1 cellular context compared by ENCODE assay signal in genomic region chr1:981955-982558, GRCh38.
TF ChIP-seq lines count a peak whose summit lies in the region.

Gene PERM1, minus strand, starts transcription at chr1:982093. Its CDS starts 1,064 bp downstream, at chr1:981029.

TF ChIP-seq in HepG2, 621 proteins besides CTCF, POLR2A, EP300 and RAD21 (continued from another document):
- TF ChIP-seq GABPA (IDR thresholded peaks at IDR 0.05; ENCODE audit: low read depth, low read length) (no peak), GABPA (CRISPR knock-in tag; IDR thresholded peaks at IDR 0.05; ENCODE audit: low read depth) (no peak), EEA1 (CRISPR knock-in tag; IDR thresholded peaks at IDR 0.05; ENCODE audit: borderline replicate concordance) (no peak), ZNF687 (CRISPR knock-in tag; IDR thresholded peaks at IDR 0.05) (peak; percentile 60; the same call in 1 of the 2 replicates), JUN (CRISPR knock-in tag; IDR thresholded peaks at IDR 0.05) (no peak), IRF9 (CRISPR knock-in tag; IDR thresholded peaks at IDR 0.05; ENCODE audit: borderline replicate concordance) (0 out of 2 replicates have a peak, but pooled peaks have one; percentile 52), MYC (CRISPR knock-in tag; IDR thresholded peaks at IDR 0.05; ENCODE audit: borderline replicate concordance) (no peak), HIC2 (CRISPR knock-in tag; IDR thresholded peaks at IDR 0.05; ENCODE audit: low read depth) (peak; percentile 27; the same call in 1 of the 2 replicates), SMC3 (IDR thresholded peaks at IDR 0.05; ENCODE audit: low read length) (no peak), XRCC5 (optimal IDR thresholded peaks at IDR 0.05; ENCODE audit: low read length) (no peak), HDAC1 (CRISPR knock-in tag; IDR thresholded peaks at IDR 0.05) (peak; percentile 39; the same call in 1 of the 2 replicates), NCOA1 (CRISPR knock-in tag; IDR thresholded peaks at IDR 0.05) (0 out of 2 replicates have a peak, but pooled peaks have one; percentile 41), LCORL (IDR thresholded peaks at IDR 0.05) (no peak), LCORL (CRISPR knock-in tag; IDR thresholded peaks at IDR 0.05) (peak; percentile 66; the same call in 1 of the 2 replicates), CREBL2 (CRISPR knock-in tag; IDR thresholded peaks at IDR 0.05; ENCODE audit: borderline replicate concordance) (peak; percentile 49; the same call in 1 of the 2 replicates), ZHX2 (IDR thresholded peaks at IDR 0.05; ENCODE audit: low read depth) (no peak; the same call in 1 of the 2 replicates), ZHX2 (CRISPR knock-in tag; IDR thresholded peaks at IDR 0.05; ENCODE audit: borderline replicate concordance) (no peak), FOSL2 (CRISPR knock-in tag; IDR thresholded peaks at IDR 0.05) (no peak), PATZ1 (CRISPR knock-in tag; IDR thresholded peaks at IDR 0.05) (peak; percentile 43; the same call in 1 of the 2 replicates), SAP130 (CRISPR knock-in tag; IDR thresholded peaks at IDR 0.05; ENCODE audit: low read depth) (0 out of 2 replicates have a peak, but pooled peaks have one; percentile 21), ZNF30 (CRISPR knock-in tag; IDR thresholded peaks at IDR 0.05) (0 out of 2 replicates have a peak, but pooled peaks have one; percentile 36), NRL (CRISPR knock-in tag; IDR thresholded peaks at IDR 0.05; ENCODE audit: borderline replicate concordance) (peak; percentile 50; the same call in 1 of the 2 replicates), ZBTB1 (CRISPR knock-in tag; IDR thresholded peaks at IDR 0.05; ENCODE audit: borderline replicate concordance) (no peak), PCBP1 (IDR thresholded peaks at IDR 0.05; ENCODE audit: borderline replicate concordance, low read depth, low read length) (no peak), MAX (IDR thresholded peaks at IDR 0.05) (no peak), NR2F6 (IDR thresholded peaks at IDR 0.05) (no peak), NR2F6 (CRISPR knock-in tag; IDR thresholded peaks at IDR 0.05) (peak; percentile 31; the same call in 1 of the 2 replicates), CSRNP2 (CRISPR knock-in tag; conservative IDR thresholded peaks at IDR 0.05; ENCODE audit: low read depth) (no peak), ARNTL (CRISPR knock-in tag; IDR thresholded peaks at IDR 0.05) (no peak), ZNF33B (CRISPR knock-in tag; IDR thresholded peaks at IDR 0.05) (0 out of 2 replicates have a peak, but pooled peaks have one; percentile 55), SALL2 (CRISPR knock-in tag; IDR thresholded peaks at IDR 0.05) (no peak), ZNF468 (CRISPR knock-in tag; IDR thresholded peaks at IDR 0.05) (0 out of 2 replicates have a peak, but pooled peaks have one; percentile 6), SPEN (CRISPR knock-in tag; IDR thresholded peaks at IDR 0.05; ENCODE audit: low read depth) (peak; percentile 30; the same call in 1 of the 2 replicates), TEAD3 (CRISPR knock-in tag; optimal IDR thresholded peaks at IDR 0.05; ENCODE audit: borderline replicate concordance) (peak; percentile 79), ATF7 (IDR thresholded peaks at IDR 0.05) (no peak), ATF7 (CRISPR knock-in tag; IDR thresholded peaks at IDR 0.05) (no peak), HNF1B (CRISPR knock-in tag; IDR thresholded peaks at IDR 0.05) (peak; percentile 37; the same call in 1 of the 2 replicates), SMARCE1 (IDR thresholded peaks at IDR 0.05; ENCODE audit: borderline replicate concordance) (no peak), MTF2 (CRISPR knock-in tag; IDR thresholded peaks at IDR 0.05; ENCODE audit: borderline replicate concordance) (peak; percentile 88; the same call in 1 of the 2 replicates), FOXC1 (CRISPR knock-in tag; IDR thresholded peaks at IDR 0.05; ENCODE audit: borderline replicate concordance) (peak; percentile 63; the same call in 1 of the 2 replicates)
